ENCODE assay signal across 36 cellular contexts in genomic region chr10:13003004-13003403, GRCh38. TPM values are rescaled to one million over a fixed set of nuclear protein-coding genes. Genes with fewer than 3 reads are reported as not detected.
DNase-seq lines count a peak whose midpoint lies in the region; FAIRE-seq and TF ChIP-seq lines count a peak whose summit lies in the region.
"Had no signal": no experiment of that assay in that cellular context is flagged by ENCODE, and none has a peak within 500 bp of the region (broad histone marks: within the 10 kb centered on the region; RNA-seq: fewer than 3 reads in every experiment).

No MANE protein-coding gene starts in this region.

- H3K4me2 ChIP-seq in astrocyte (ENCODE audit: low read length) = no peak overlapping the region
- no peak overlapping the region for H3K4me2 ChIP-seq in osteoblast (ENCODE audit: insufficient read depth, low read length)

- H3K27me3 ChIP-seq in astrocyte (ENCODE audit: insufficient read depth, low read length) = peaks cover 26% of the 10 kb centered on the region
- peaks cover 35% of the 10 kb centered on the region for H3K27me3 ChIP-seq in osteoblast (ENCODE audit: insufficient read depth, low read length)
- H3K27me3 ChIP-seq: testis had no signal

- H3K9me3 Mint-ChIP-seq in astrocyte (ENCODE audit: unreplicated experiment) (peaks cover 8% of the 10 kb centered on the region), endothelial cell (ENCODE audit: unreplicated experiment) (no peaks in the 10 kb centered on the region)
- H3K9me3 Mint-ChIP-seq: activated CD4-positive, alpha-beta memory T cell treated with anti-CD3 and anti-CD28 coated beads, Interleukin-2, amount 10 ng/mL, durations not matched to agents 7 days and 5 days; activated naive CD4-positive, alpha-beta T cell treated with anti-CD3 and anti-CD28 coated beads, Interleukin-2, amount 10 ng/mL, durations not matched to agents 7 days and 5 days had no signal

- H4K20me1 ChIP-seq in astrocyte (ENCODE audit: insufficient read depth, low read length) = peaks cover 8% of the 10 kb centered on the region
- no peaks in the 10 kb centered on the region for H4K20me1 ChIP-seq in osteoblast (ENCODE audit: insufficient read depth, low read length)

- H3K27ac Mint-ChIP-seq in astrocyte (ENCODE audit: unreplicated experiment) (no peak overlapping the region), endothelial cell (ENCODE audit: unreplicated experiment) (no peak overlapping the region)
- H3K27ac Mint-ChIP-seq: activated CD4-positive, alpha-beta memory T cell treated with anti-CD3 and anti-CD28 coated beads, Interleukin-2, amount 10 ng/mL, durations not matched to agents 7 days and 5 days; activated naive CD4-positive, alpha-beta T cell treated with anti-CD3 and anti-CD28 coated beads, Interleukin-2, amount 10 ng/mL, durations not matched to agents 7 days and 5 days; CD14-positive monocyte had no signal

- H3K36me3 Mint-ChIP-seq in astrocyte (ENCODE audit: low read depth, unreplicated experiment) (peaks cover 3% of the 10 kb centered on the region), endothelial cell (ENCODE audit: low read depth, unreplicated experiment) (peaks cover 5% of the 10 kb centered on the region)
- H3K36me3 Mint-ChIP-seq: activated naive CD4-positive, alpha-beta T cell treated with anti-CD3 and anti-CD28 coated beads, Interleukin-2, amount 10 ng/mL, durations not matched to agents 7 days and 5 days; CD14-positive monocyte had no signal

- peaks cover 13% of the 10 kb centered on the region for H3K4me1 Mint-ChIP-seq in astrocyte (ENCODE audit: low read depth, unreplicated experiment)
- peaks cover 14% of the 10 kb centered on the region for H3K4me1 Mint-ChIP-seq in endothelial cell (ENCODE audit: unreplicated experiment)

- DNase-seq in HCEC 1CT = peak; percentile 30
- peak; percentile 33 for DNase-seq in astrocyte (ENCODE audit: low read depth)
- peak; percentile 40 for DNase-seq in fibroblast of peridontal ligament (ENCODE audit: extremely low read depth)
- DNase-seq in osteoblast (ENCODE audit: insufficient read length, low spot score, missing footprints) = peak; percentile 56
- DNase-seq in cerebellum (ENCODE audit: low spot score) = no peak
- DNase-seq in endothelial cell (ENCODE audit: low spot score) = no peak
- DNase-seq in COLO668 (lab: John Stamatoyannopoulos, UW; ENCODE audit: unreplicated experiment) = no peak
- no peak for DNase-seq in central memory CD4-positive, alpha-beta T cell
- DNase-seq: activated CD4-positive, alpha-beta memory T cell treated with anti-CD3 and anti-CD28 coated beads, Interleukin-2, amount 10 ng/mL, durations not matched to agents 7 days and 5 days; activated CD4-positive, alpha-beta T cell treated with anti-CD3 and anti-CD28 coated beads for 1 hour; activated CD8-positive, alpha-beta memory T cell treated with anti-CD3 and anti-CD28 coated beads, Interleukin-2, amount 50 U/mL, for 4 hours; activated naive CD4-positive, alpha-beta T cell treated with anti-CD3 and anti-CD28 coated beads, Interleukin-2, amount 10 ng/mL, durations not matched to agents 7 days and 5 days; Calu3; colonic mucosa; DMS79 treated with DMSO at 0.1 percent for 48 hours; effector CD4-positive, alpha-beta T cell; erythroblast; GF-D8; left lung; mesendoderm; MM.1S; NCI-H1417; NCI-H2081 treated with DMSO at 0.1 percent for 48 hours; NCI-H226; NCI-H69; right cardiac atrium; SIG-M5; stimulated activated CD4-positive, alpha-beta T cell treated with anti-CD3 and anti-CD28 coated beads, Interleukin-2, amount 100 ng/mL, for 24 hours; stimulated activated naive CD8-positive, alpha-beta T cell treated with anti-CD3 and anti-CD28 coated beads, Interleukin-15, Interleukin-2, amounts not matched to agents 100 U/mL and 50 U/mL, for 24 hours; testis had no signal

- H3K9me3 ChIP-seq in astrocyte (ENCODE audit: insufficient read depth, low read depth, low read length) = no peaks in the 10 kb centered on the region
- no peaks in the 10 kb centered on the region for H3K9me3 ChIP-seq in osteoblast (ENCODE audit: low read depth, low read length)
- H3K9me3 ChIP-seq: colonic mucosa, left lung, neutrophil, testis had no signal

- no peak overlapping the region for H3K27ac ChIP-seq in astrocyte (ENCODE audit: low read depth, low read length)
- no peak overlapping the region for H3K27ac ChIP-seq in osteoblast (ENCODE audit: low read depth, low read length)
- H3K27ac ChIP-seq: colonic mucosa, left lung, neutrophil, testis had no signal

- H3K9ac ChIP-seq in astrocyte (ENCODE audit: low read length) = no peak overlapping the region

- H3K36me3 ChIP-seq in astrocyte (ENCODE audit: insufficient read depth, low read length) = no peaks in the 10 kb centered on the region
- H3K36me3 ChIP-seq in osteoblast (ENCODE audit: insufficient read depth, low read length) = no peaks in the 10 kb centered on the region
- H3K36me3 ChIP-seq: colonic mucosa, left lung, neutrophil had no signal

- no peak overlapping the region for H3K4me3 ChIP-seq in astrocyte (ENCODE audit: insufficient read depth, low read depth, low read length)
- no peak overlapping the region for H3K4me3 ChIP-seq in osteoblast (ENCODE audit: insufficient read depth, low read length)
- H3K4me3 ChIP-seq: colonic mucosa, K562, left lung, testis had no signal

- no peak for FAIRE-seq in astrocyte (lab: Jason Lieb, UNC)
- FAIRE-seq: HTR-8/SVneo, islet of Langerhans, K562, RCC 7860 had no signal

- H2AFZ ChIP-seq in astrocyte (ENCODE audit: low read depth, low read length) = no peak overlapping the region
- H2AFZ ChIP-seq in osteoblast (ENCODE audit: low read length) = no peak overlapping the region

- H3K4me1 ChIP-seq in astrocyte (ENCODE audit: insufficient read depth, low read length) = peaks cover 2% of the 10 kb centered on the region
- no peaks in the 10 kb centered on the region for H3K4me1 ChIP-seq in osteoblast (ENCODE audit: insufficient read depth, low read length)
- H3K4me1 ChIP-seq: colonic mucosa, testis had no signal

- TF ChIP-seq CTCF in astrocyte (IDR thresholded peaks at IDR 0.05; ENCODE audit: insufficient read depth, low read depth, low read length) = no peak
- no peak for TF ChIP-seq CTCF in osteoblast (IDR thresholded peaks at IDR 0.05; ENCODE audit: extremely low read depth, low read depth, low read length)
- no peak for TF ChIP-seq CTCF in endothelial cell (IDR thresholded peaks at IDR 0.05; ENCODE audit: unreplicated experiment)

- H3K27me3 Mint-ChIP-seq in astrocyte (ENCODE audit: low read depth, unreplicated experiment) = peaks cover 54% of the 10 kb centered on the region
- H3K27me3 Mint-ChIP-seq in endothelial cell (ENCODE audit: unreplicated experiment) = peaks cover 13% of the 10 kb centered on the region

- peak overlapping the region; percentile 48 for H3K4me3 Mint-ChIP-seq in astrocyte (ENCODE audit: unreplicated experiment)
- no peak overlapping the region for H3K4me3 Mint-ChIP-seq in endothelial cell (ENCODE audit: unreplicated experiment)
- H3K4me3 Mint-ChIP-seq: activated CD4-positive, alpha-beta memory T cell treated with anti-CD3 and anti-CD28 coated beads, Interleukin-2, amount 10 ng/mL, durations not matched to agents 7 days and 5 days; activated naive CD4-positive, alpha-beta T cell treated with anti-CD3 and anti-CD28 coated beads, Interleukin-2, amount 10 ng/mL, durations not matched to agents 7 days and 5 days had no signal

- H3K79me2 ChIP-seq in astrocyte (ENCODE audit: insufficient read depth, low read length) = no peaks in the 10 kb centered on the region
- no peaks in the 10 kb centered on the region for H3K79me2 ChIP-seq in osteoblast (ENCODE audit: insufficient read depth, low read length)

RNA-seq across cellular contexts. Expression of gene CCDC3, which starts 1.5 kb away (rescaled TPM):
- 25.8 and 52.1 TPM in 2 replicates for total RNA-seq in astrocyte
- 0.29 and 0.72 TPM in 2 replicates for total RNA-seq in osteoblast
- total RNA-seq in cerebellum = 10.8 TPM
- 26.1 TPM for total RNA-seq in endothelial cell (ENCODE audit: unreplicated experiment)
- total RNA-seq: Calu3, K562 had no signal

Comparison
In these comparisons a context has a peak if more than half of its experiments do, and no peak if none do; other contexts are left out.
1. DNase-seq: peak in HCEC 1CT (single experiment), astrocyte (single experiment), fibroblast of peridontal ligament (single experiment) and osteoblast (single experiment); none in cerebellum (single experiment), endothelial cell (single experiment), COLO668 (single experiment) and central memory CD4-positive, alpha-beta T cell (single experiment).